In genomic region chr5:96155156-96155555, GRCh38 we compare ENCODE assay signal across 22 cellular contexts.
"Had no signal": no experiment of that assay in that cellular context is flagged by ENCODE, and none has a peak within 500 bp of the region (broad histone marks: within the 10 kb centered on the region; RNA-seq: fewer than 3 reads in every experiment).

No MANE protein-coding gene starts in this region.

- H3K4me3 ChIP-seq: SJSA1, SK-N-MC had no signal

- DNase-seq: Karpas-422, KG1, MM.1S, NCI-H1092 treated with DMSO at 0.1 percent for 48 hours, NCI-H1436, NCI-H187, NCI-H2029, NCI-H2081 treated with DMSO at 0.1 percent for 48 hours, NCI-H2171, NCI-H226, NCI-H446, NCI-H510A, NCI-H524 treated with DMSO at 0.1 percent for 48 hours, NCI-H69, NCI-H774, Right ventricle myocardium superior, RPMI8226, SIG-M5, SW 1271 had no signal

- H3K9me3 ChIP-seq: SJSA1 had no signal

- H3K27ac ChIP-seq: SJSA1, SK-N-MC had no signal

- FAIRE-seq: RCC 7860 had no signal

- H3K27me3 ChIP-seq: SJSA1 had no signal

- H3K36me3 ChIP-seq: SJSA1 had no signal
